18 cellular contexts compared by ENCODE assay signal in genomic region chr7:105689093-105689819, GRCh38.
DNase-seq lines count a peak whose midpoint lies in the region; ATAC-seq and TF ChIP-seq lines count a peak whose summit lies in the region.
"Had no signal": no experiment of that assay in that cellular context is flagged by ENCODE, and none has a peak within 500 bp of the region (broad histone marks: within the 10 kb centered on the region; RNA-seq: fewer than 3 reads in every experiment).

No MANE protein-coding gene starts in this region.

- H3K36me3 ChIP-seq in SK-N-MC (ENCODE audit: insufficient read depth, low read length) = no peaks in the 10 kb centered on the region
- H3K36me3 ChIP-seq: lower lobe of right lung, neutrophil, tibial nerve had no signal

- POLR2A ChIA-PET in activated CD8-positive, alpha-beta T cell treated with anti-CD3 and anti-CD28 coated beads for 36 hours (lab: Charles Lee) = interaction anchor here (0.6 to 2.0 kb wide), 4 partner anchors 9 to 35 kb away, joined by 3 to 7 read pairs (median 3); no protein-coding TSS in a partner anchor
- POLR2A ChIA-PET in activated CD8-positive, alpha-beta T cell treated with anti-CD3 and anti-CD28 coated beads, Interleukin-2, amount 10 ng/mL, durations not matched to agents 7 days and 5 days (lab: Charles Lee) = interaction anchor here (0.6 to 1.1 kb wide), 4 partner anchors 12 to 990 kb away, joined by 3 read pairs; no protein-coding TSS in a partner anchor

- H3K4me3 Mint-ChIP-seq in activated CD8-positive, alpha-beta T cell treated with anti-CD3 and anti-CD28 coated beads for 36 hours = no peak overlapping the region
- H3K4me3 Mint-ChIP-seq in activated CD8-positive, alpha-beta T cell treated with anti-CD3 and anti-CD28 coated beads, Interleukin-2, amount 10 ng/mL, durations not matched to agents 7 days and 5 days = no peak overlapping the region

- no peak overlapping the region for H3K9ac ChIP-seq in SK-N-MC (ENCODE audit: insufficient read length)

- intact Hi-C loops in activated CD8-positive, alpha-beta T cell treated with anti-CD3 and anti-CD28 coated beads for 36 hours (cut with micrococcal nuclease) = no loop called here
- intact Hi-C loops in left cardiac atrium (cut with DNase I) = no loop called here

- H3K27ac Mint-ChIP-seq in activated CD8-positive, alpha-beta T cell treated with anti-CD3 and anti-CD28 coated beads for 36 hours = peak overlapping the region; percentile 4
- H3K27ac Mint-ChIP-seq in activated CD8-positive, alpha-beta T cell treated with anti-CD3 and anti-CD28 coated beads, Interleukin-2, amount 10 ng/mL, durations not matched to agents 7 days and 5 days = no peak overlapping the region

- no peaks in the 10 kb centered on the region for H3K9me3 ChIP-seq in SK-N-MC (ENCODE audit: low read depth, low read length)
- H3K9me3 ChIP-seq: lower lobe of right lung, neutrophil, tibial nerve had no signal

- no peaks in the 10 kb centered on the region for H3K27me3 Mint-ChIP-seq in activated CD8-positive, alpha-beta T cell treated with anti-CD3 and anti-CD28 coated beads for 36 hours
- peaks cover 6% of the 10 kb centered on the region for H3K27me3 Mint-ChIP-seq in activated CD8-positive, alpha-beta T cell treated with anti-CD3 and anti-CD28 coated beads, Interleukin-2, amount 10 ng/mL, durations not matched to agents 7 days and 5 days (ENCODE audit: low read depth)

- peak overlapping the region; percentile 100 for H3K27ac ChIP-seq in SK-N-MC
- H3K27ac ChIP-seq: neutrophil had no signal

- DNase-seq in activated CD8-positive, alpha-beta T cell treated with anti-CD3 and anti-CD28 coated beads for 36 hours = no peak
- DNase-seq in activated CD8-positive, alpha-beta T cell treated with anti-CD3 and anti-CD28 coated beads, Interleukin-2, amount 10 ng/mL, durations not matched to agents 7 days and 5 days = no peak
- DNase-seq in SK-N-MC (ENCODE audit: low read depth, low spot score) = no peak
- DNase-seq in iPS DF 4.7 (ENCODE audit: extremely low read depth, low spot score) = peak; percentile 89
- peak; percentile 14 for DNase-seq in retina
- DNase-seq in left cardiac atrium = no peak
- no peak for DNase-seq in NCI-H345 (lab: John Stamatoyannopoulos, UW)
- DNase-seq in A172 (ENCODE audit: low spot score) = no peak
- DNase-seq: activated CD4-positive, CD25-positive, alpha-beta regulatory T cell treated with anti-CD3 and anti-CD28 coated beads, Interleukin-2, amount 50 U/mL, for 72 hours; activated T-cell treated with anti-CD3 and anti-CD28 coated beads, Interleukin-2, amount 50 U/mL, for 1 hour; hypothalamus; Karpas-422; lower lobe of right lung; NCI-H1417 treated with DMSO at 0.1 percent for 48 hours; right cardiac atrium; stimulated activated CD4-positive, alpha-beta T cell treated with anti-CD3 and anti-CD28 coated beads, Interleukin-1b, Interleukin-23, amount 100 ng/mL, for 48 hours had no signal

- H3K9me3 Mint-ChIP-seq in activated CD8-positive, alpha-beta T cell treated with anti-CD3 and anti-CD28 coated beads for 36 hours = no peaks in the 10 kb centered on the region
- no peaks in the 10 kb centered on the region for H3K9me3 Mint-ChIP-seq in activated CD8-positive, alpha-beta T cell treated with anti-CD3 and anti-CD28 coated beads, Interleukin-2, amount 10 ng/mL, durations not matched to agents 7 days and 5 days (ENCODE audit: insufficient read depth)

- H3K4me1 Mint-ChIP-seq in activated CD8-positive, alpha-beta T cell treated with anti-CD3 and anti-CD28 coated beads for 36 hours (ENCODE audit: low read depth) = peaks cover 38% of the 10 kb centered on the region
- H3K4me1 Mint-ChIP-seq in activated CD8-positive, alpha-beta T cell treated with anti-CD3 and anti-CD28 coated beads, Interleukin-2, amount 10 ng/mL, durations not matched to agents 7 days and 5 days (ENCODE audit: low read depth) = peaks cover 34% of the 10 kb centered on the region

- no peak for TF ChIP-seq CTCF in activated CD8-positive, alpha-beta T cell treated with anti-CD3 and anti-CD28 coated beads for 36 hours (IDR thresholded peaks at IDR 0.05)

- no peak for ATAC-seq in activated CD8-positive, alpha-beta T cell treated with anti-CD3 and anti-CD28 coated beads for 36 hours
- no peak for ATAC-seq in activated CD8-positive, alpha-beta T cell treated with anti-CD3 and anti-CD28 coated beads, Interleukin-2, amount 10 ng/mL, durations not matched to agents 7 days and 5 days
- no peak for ATAC-seq in left cardiac atrium
- ATAC-seq: lower lobe of right lung, right cardiac atrium had no signal

- H3K36me3 Mint-ChIP-seq in activated CD8-positive, alpha-beta T cell treated with anti-CD3 and anti-CD28 coated beads for 36 hours (ENCODE audit: low read depth) = no peaks in the 10 kb centered on the region
- no peaks in the 10 kb centered on the region for H3K36me3 Mint-ChIP-seq in activated CD8-positive, alpha-beta T cell treated with anti-CD3 and anti-CD28 coated beads, Interleukin-2, amount 10 ng/mL, durations not matched to agents 7 days and 5 days (ENCODE audit: low read depth)

- H3K4me3 ChIP-seq in SK-N-MC = no peak overlapping the region
- H3K4me3 ChIP-seq: lower lobe of right lung, tibial nerve had no signal

- CTCF ChIA-PET in activated CD8-positive, alpha-beta T cell treated with anti-CD3 and anti-CD28 coated beads for 36 hours (lab: Charles Lee) = interaction anchor here (0.9 to 2.6 kb wide), 10 partner anchors 9 to 354 kb away, joined by 3 to 11 read pairs (median 4); no protein-coding TSS in a partner anchor
- CTCF ChIA-PET in activated CD8-positive, alpha-beta T cell treated with anti-CD3 and anti-CD28 coated beads, Interleukin-2, amount 10 ng/mL, durations not matched to agents 7 days and 5 days (lab: Charles Lee) = interaction anchor here (0.9 to 3.3 kb wide), 10 partner anchors 12 to 478 kb away, joined by 3 to 12 read pairs (median 3); no protein-coding TSS in a partner anchor

Comparison
In these comparisons a context has a peak if more than half of its experiments do, and no peak if none do; other contexts are left out.
1. DNase-seq: peak in iPS DF 4.7 (single experiment) and retina (single experiment); none in activated CD8-positive, alpha-beta T cell treated with anti-CD3 and anti-CD28 coated beads for 36 hours (single experiment), activated CD8-positive, alpha-beta T cell treated with anti-CD3 and anti-CD28 coated beads, Interleukin-2, amount 10 ng/mL, durations not matched to agents 7 days and 5 days (single experiment), SK-N-MC (single experiment), left cardiac atrium (single experiment), NCI-H345 (single experiment) and A172 (single experiment).